In genomic region chrX:103464774-103465117, GRCh38 we compare ENCODE assay signal across 8 cellular contexts. TPM values are rescaled to one million over a fixed set of nuclear protein-coding genes. Genes with fewer than 3 reads are reported as not detected.
DNase-seq lines count a peak whose midpoint lies in the region; ATAC-seq and TF ChIP-seq lines count a peak whose summit lies in the region.

No MANE protein-coding gene starts in this region.

- no peak for DNase-seq in AG04449 (ENCODE audit: low read depth, low spot score)
- DNase-seq in NCI-H2227 treated with DMSO at 0.1 percent for 48 hours (lab: John Stamatoyannopoulos, UW), result peak; percentile 84
- DNase-seq in activated CD4-positive, alpha-beta T cell treated with anti-CD3 and anti-CD28 coated beads for 36 hours, result peak; percentile 83
- DNase-seq in coronary artery (ENCODE audit: low spot score), result peak; percentile 72
- peak; percentile 51 for DNase-seq in lower lobe of right lung
- DNase-seq in stimulated activated CD8-positive, alpha-beta memory T cell treated with anti-CD3 and anti-CD28 coated beads, Interleukin-12 subunit alpha, Interleukin-12 subunit beta, amount 100 ng/mL, for 1 hour (ENCODE audit: low read depth), result peak; percentile 45

- no peaks in the 10 kb centered on the region for H3K27me3 ChIP-seq in lower lobe of right lung (ENCODE audit: low read depth)

- no peaks in the 10 kb centered on the region for H3K36me3 ChIP-seq in lower lobe of right lung

- TF ChIP-seq CTCF in AG04449 (IDR thresholded peaks at IDR 0.05; ENCODE audit: insufficient read depth, low read length, missing control alignments) (peak; percentile 75), coronary artery (IDR thresholded peaks at IDR 0.05) (no peak), lower lobe of right lung (IDR thresholded peaks at IDR 0.05) (peak; percentile 74)

- H3K4me1 Mint-ChIP-seq in activated CD4-positive, alpha-beta T cell treated with anti-CD3 and anti-CD28 coated beads for 36 hours, result peaks cover 4% of the 10 kb centered on the region

- peak; percentile 89 for ATAC-seq in GM18508 (IDR thresholded peaks at IDR 0.05; ENCODE audit: insufficient read depth, unreplicated experiment)
- peak; percentile 89 for ATAC-seq in HG03066 (IDR thresholded peaks at IDR 0.05; ENCODE audit: low read depth, unreplicated experiment)
- peak; percentile 89 for ATAC-seq in activated CD4-positive, alpha-beta T cell treated with anti-CD3 and anti-CD28 coated beads for 36 hours
- peak; percentile 94 to 96 for ATAC-seq in lower lobe of right lung

- intact Hi-C loops in activated CD4-positive, alpha-beta T cell treated with anti-CD3 and anti-CD28 coated beads for 36 hours (cut with DNase I, micrococcal nuclease), result loop anchor here (1.0 to 5.0 kb wide), 3 partner anchors 107 to 253 kb away; partner anchors contain the start of gene TCEAL9 (in 1 of the 2)
- intact Hi-C loops in lower lobe of right lung (cut with DNase I), result loop anchor here (5.0 to 10.0 kb wide), 2 partner anchors 117 to 250 kb away; partner anchors contain the start of gene BEX4

- H3K9me3 ChIP-seq in lower lobe of right lung, result no peaks in the 10 kb centered on the region

- CTCF ChIA-PET in AG04449 (lab: Yijun Ruan, JAX), result interaction anchor here (0.8 to 4.0 kb wide), 13 partner anchors 9 to 253 kb away, joined by 3 to 48 read pairs (median 5); partner anchors contain the start of gene TCEAL9
- CTCF ChIA-PET in activated CD4-positive, alpha-beta T cell treated with anti-CD3 and anti-CD28 coated beads for 36 hours (lab: Charles Lee), result interaction anchor here (0.5 to 2.3 kb wide), 8 partner anchors 26 to 253 kb away, joined by 3 to 28 read pairs (median 4); no protein-coding TSS in a partner anchor

- H3K27me3 Mint-ChIP-seq in activated CD4-positive, alpha-beta T cell treated with anti-CD3 and anti-CD28 coated beads for 36 hours, result peaks cover 2% of the 10 kb centered on the region

- H3K4me3 ChIP-seq in AG04449 (ENCODE audit: low read depth, low read length), result no peak overlapping the region
- peak overlapping the region; percentile 34 for H3K4me3 ChIP-seq in coronary artery
- H3K4me3 ChIP-seq in lower lobe of right lung, result peak overlapping the region; percentile 38

- POLR2A ChIA-PET in AG04449 (lab: Yijun Ruan, JAX), result no interaction called here
- POLR2A ChIA-PET in activated CD4-positive, alpha-beta T cell treated with anti-CD3 and anti-CD28 coated beads for 36 hours (lab: Charles Lee), result interaction anchor here (0.6 to 0.7 kb wide), 2 partner anchors 127 to 692 kb away, joined by 3 read pairs; partner anchors contain the start of gene SLC25A53

- H3K27ac ChIP-seq in coronary artery (no peak overlapping the region), lower lobe of right lung (no peak overlapping the region)

- peak overlapping the region; percentile 75 for H3K4me3 Mint-ChIP-seq in activated CD4-positive, alpha-beta T cell treated with anti-CD3 and anti-CD28 coated beads for 36 hours

- H3K4me1 ChIP-seq in lower lobe of right lung, result no peaks in the 10 kb centered on the region

- H3K27ac Mint-ChIP-seq in activated CD4-positive, alpha-beta T cell treated with anti-CD3 and anti-CD28 coated beads for 36 hours, result peak overlapping the region; percentile 83

- no peaks in the 10 kb centered on the region for H3K36me3 Mint-ChIP-seq in activated CD4-positive, alpha-beta T cell treated with anti-CD3 and anti-CD28 coated beads for 36 hours (ENCODE audit: low read depth)

- H3K9me3 Mint-ChIP-seq in activated CD4-positive, alpha-beta T cell treated with anti-CD3 and anti-CD28 coated beads for 36 hours (ENCODE audit: low read depth), result no peaks in the 10 kb centered on the region

RNA-seq across cellular contexts. Expression of gene RAB40A, which starts 54.5 kb away (rescaled TPM):
- total RNA-seq in activated CD4-positive, alpha-beta T cell treated with anti-CD3 and anti-CD28 coated beads for 36 hours, result under 1 TPM; 0.12 to 0.18 TPM
- total RNA-seq in lower lobe of right lung, result 0.53 TPM
